ENCODE assay signal across 1 cellular context in the genomic region with DNA sequence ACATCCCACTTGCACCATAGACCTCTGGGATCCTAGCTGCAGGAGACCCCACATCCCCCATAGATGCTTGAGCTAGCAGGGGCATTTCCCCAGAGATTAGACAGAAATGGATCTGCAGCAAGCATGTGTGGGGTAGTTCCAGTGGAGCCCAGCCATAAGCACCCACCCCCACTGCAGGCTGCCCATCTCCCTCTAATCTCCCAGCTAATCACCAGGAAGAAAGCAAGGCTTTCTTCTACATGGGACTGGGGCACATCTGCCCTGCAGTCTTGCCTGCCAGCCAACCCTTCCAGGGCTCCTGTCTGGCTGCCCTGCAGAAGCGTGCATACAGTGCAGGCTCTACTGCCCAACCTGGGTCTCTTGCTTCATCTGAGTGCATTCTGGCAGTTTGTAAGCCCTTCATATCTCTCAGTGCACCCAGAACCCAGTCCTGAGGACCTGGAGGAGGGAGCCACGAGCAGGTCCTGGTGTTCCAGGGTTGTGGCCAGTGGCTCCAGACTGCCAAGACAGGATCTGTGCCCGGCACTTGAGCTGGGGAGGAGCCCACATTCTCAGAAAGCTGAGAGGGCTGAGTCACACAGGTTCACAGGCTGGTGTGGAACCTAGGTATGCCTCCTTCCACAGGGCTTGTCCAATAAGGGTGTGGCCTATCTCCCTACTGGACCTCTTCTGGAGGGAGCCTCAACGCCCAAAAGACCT.
TF ChIP-seq lines count a peak whose summit lies in the region.

No MANE protein-coding gene starts in this region.

TF ChIP-seq in WTC11, 78 proteins besides CTCF, POLR2A, EP300 and RAD21 (continued from another document):
- TF ChIP-seq ARID4B (CRISPR knock-in tag; IDR thresholded peaks at IDR 0.05; ENCODE audit: borderline replicate concordance) = no peak
- TF ChIP-seq PRRX2 (CRISPR knock-in tag; IDR thresholded peaks at IDR 0.05) = no peak
